ENCODE assay signal across 14 cellular contexts in the genomic region with DNA sequence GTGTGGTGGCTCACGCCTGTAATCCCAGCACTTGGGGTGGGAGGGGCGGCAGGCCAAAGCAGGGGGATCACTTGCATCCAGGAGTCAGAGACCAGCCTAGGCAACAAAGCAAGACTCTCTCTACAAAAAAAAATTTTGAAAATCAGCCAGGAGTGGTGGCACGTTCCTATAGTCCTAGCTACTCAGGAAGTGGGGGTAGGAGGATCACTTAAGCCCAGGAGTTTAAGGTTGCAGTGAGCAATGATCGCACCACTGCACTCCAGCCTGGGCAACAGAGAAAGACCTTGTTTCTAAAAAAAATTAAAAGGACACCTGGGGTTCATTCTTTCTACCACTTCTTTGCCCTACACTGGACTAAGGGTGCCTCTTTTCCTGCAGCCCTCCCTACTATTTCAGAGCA. TPM values are rescaled to one million over a fixed set of nuclear protein-coding genes. Genes with fewer than 3 reads are reported as not detected.
A peak's percentile ranks its signal among the peaks of the same experiment; 100 is the strongest.
DNase-seq lines count a peak whose midpoint lies in the region; ATAC-seq, FAIRE-seq and TF ChIP-seq lines count a peak whose summit lies in the region.
"Had no signal": no experiment of that assay in that cellular context is flagged by ENCODE, and none has a peak within 500 bp of the region (broad histone marks: within the 10 kb centered on the region; RNA-seq: fewer than 3 reads in every experiment).

No MANE protein-coding gene starts in this region.

- no peak overlapping the region for H2BK12ac ChIP-seq in trophoblast cell (ENCODE audit: low read length)

- H3K27ac Mint-ChIP-seq in activated CD8-positive, alpha-beta memory T cell treated with anti-CD3 and anti-CD28 coated beads, Interleukin-2, amount 10 ng/mL, durations not matched to agents 7 days and 5 days, result peak overlapping the region; percentile 54
- peak overlapping the region; percentile 75 for H3K27ac Mint-ChIP-seq in astrocyte (ENCODE audit: unreplicated experiment)

- H3K4me1 Mint-ChIP-seq in activated CD8-positive, alpha-beta memory T cell treated with anti-CD3 and anti-CD28 coated beads, Interleukin-2, amount 10 ng/mL, durations not matched to agents 7 days and 5 days, result peaks cover 12% of the 10 kb centered on the region
- peaks cover 11% of the 10 kb centered on the region for H3K4me1 Mint-ChIP-seq in astrocyte (ENCODE audit: low read depth, unreplicated experiment)

- WGBS in trophoblast cell (ENCODE audit: extremely low coverage, insufficient coverage, insufficient read length), result no CpG with 5 or more reads among the region's 4 CpGs

- H3K9me3 ChIP-seq in astrocyte (ENCODE audit: insufficient read depth, low read depth, low read length) (no peaks in the 10 kb centered on the region), trophoblast cell (ENCODE audit: insufficient read depth, low read depth, low read length) (no peaks in the 10 kb centered on the region)

- H4K8ac ChIP-seq in trophoblast cell (ENCODE audit: low read depth, low read length), result no peak overlapping the region

- H2AK5ac ChIP-seq in trophoblast cell (ENCODE audit: low read length), result no peak overlapping the region

- H2AFZ ChIP-seq in astrocyte (ENCODE audit: low read depth, low read length) (no peak overlapping the region), trophoblast cell (ENCODE audit: insufficient read depth, low read length, poor library complexity) (no peak overlapping the region)

- peaks cover 97% of the 10 kb centered on the region for H3K79me2 ChIP-seq in astrocyte (ENCODE audit: insufficient read depth, low read length)
- H3K79me2 ChIP-seq in trophoblast cell (ENCODE audit: control insufficient read depth, insufficient read depth, low read length, poor library complexity), result peaks cover 14% of the 10 kb centered on the region

- H4K20me1 ChIP-seq in astrocyte (ENCODE audit: insufficient read depth, low read length), result peaks cover 74% of the 10 kb centered on the region

- no peak overlapping the region for H2BK120ac ChIP-seq in trophoblast cell (ENCODE audit: insufficient read depth, low read length, poor library complexity)

- H3K27ac ChIP-seq in astrocyte (ENCODE audit: low read depth, low read length), result no peak overlapping the region
- H3K27ac ChIP-seq in trophoblast cell (ENCODE audit: low read depth, low read length), result no peak overlapping the region

- no peak for ATAC-seq in activated CD8-positive, alpha-beta memory T cell treated with anti-CD3 and anti-CD28 coated beads, Interleukin-2, amount 10 ng/mL, durations not matched to agents 7 days and 5 days
- peak; percentile 57 for ATAC-seq in HG03571 (IDR thresholded peaks at IDR 0.05; ENCODE audit: unreplicated experiment)
- ATAC-seq in HG02610 (IDR thresholded peaks at IDR 0.05; ENCODE audit: unreplicated experiment), result no peak

- H3K18ac ChIP-seq in trophoblast cell (ENCODE audit: low read length), result no peak overlapping the region

- no peak overlapping the region for H3K4me3 Mint-ChIP-seq in activated CD8-positive, alpha-beta memory T cell treated with anti-CD3 and anti-CD28 coated beads, Interleukin-2, amount 10 ng/mL, durations not matched to agents 7 days and 5 days
- no peak overlapping the region for H3K4me3 Mint-ChIP-seq in astrocyte (ENCODE audit: unreplicated experiment)
- H3K4me3 Mint-ChIP-seq: brain had no signal

- no peaks in the 10 kb centered on the region for H3K27me3 Mint-ChIP-seq in activated CD8-positive, alpha-beta memory T cell treated with anti-CD3 and anti-CD28 coated beads, Interleukin-2, amount 10 ng/mL, durations not matched to agents 7 days and 5 days
- H3K27me3 Mint-ChIP-seq in astrocyte (ENCODE audit: low read depth, unreplicated experiment), result no peaks in the 10 kb centered on the region
- H3K27me3 Mint-ChIP-seq: brain had no signal

- peak overlapping the region; percentile 64 for H3K4ac ChIP-seq in trophoblast cell (ENCODE audit: low read depth, low read length)

- no peaks in the 10 kb centered on the region for H3K79me1 ChIP-seq in trophoblast cell (ENCODE audit: low read length)

- no peak overlapping the region for H4K91ac ChIP-seq in trophoblast cell (ENCODE audit: low read depth, low read length)

- H3K4me2 ChIP-seq in astrocyte (ENCODE audit: low read length) (no peak overlapping the region), trophoblast cell (ENCODE audit: low read length) (no peak overlapping the region)

- H3K9ac ChIP-seq in astrocyte (ENCODE audit: low read length), result no peak overlapping the region
- H3K9ac ChIP-seq in trophoblast cell (ENCODE audit: low read length), result no peak overlapping the region

- H3K27me3 ChIP-seq in astrocyte (ENCODE audit: insufficient read depth, low read length) (no peaks in the 10 kb centered on the region), trophoblast cell (ENCODE audit: insufficient read depth, low read length) (no peaks in the 10 kb centered on the region)

- H3K4me1 ChIP-seq in astrocyte (ENCODE audit: insufficient read depth, low read length) (peaks cover 11% of the 10 kb centered on the region), trophoblast cell (ENCODE audit: control insufficient read depth in 1 of 2, insufficient read depth in 2 of 2, low read length in 2 of 2) (peaks cover 4 to 5% of the 10 kb centered on the region in 2 experiments)

- no peak overlapping the region for H3K4me3 ChIP-seq in astrocyte (ENCODE audit: insufficient read depth, low read depth, low read length)
- H3K4me3 ChIP-seq in trophoblast cell (ENCODE audit: low read depth, low read length), result no peak overlapping the region

- H3K36me3 ChIP-seq in astrocyte (ENCODE audit: insufficient read depth, low read length) (peaks cover 7% of the 10 kb centered on the region), trophoblast cell (ENCODE audit: control insufficient read depth in 1 of 2, insufficient read depth in 2 of 2, low read length in 2 of 2) (peaks cover 18 to 26% of the 10 kb centered on the region in 2 experiments)

- no peak overlapping the region for H2BK5ac ChIP-seq in trophoblast cell (ENCODE audit: low read depth, low read length, poor library complexity)

- no peak for DNase-seq in activated CD8-positive, alpha-beta memory T cell treated with anti-CD3 and anti-CD28 coated beads, Interleukin-2, amount 10 ng/mL, durations not matched to agents 7 days and 5 days
- no peak for DNase-seq in activated CD8-positive, alpha-beta memory T cell treated with anti-CD3 and anti-CD28 coated beads, Interleukin-2, amount 50 U/mL, for 4 hours
- DNase-seq in astrocyte (ENCODE audit: low read depth) (no peak), trophoblast cell (no peak), globus pallidus (ENCODE audit: low spot score) (no peak), hypothalamus (lab: John Stamatoyannopoulos, UW) (no peak)
- DNase-seq: activated effector memory CD4-positive, alpha-beta T cell treated with anti-CD3 and anti-CD28 coated beads, Interleukin-2, amount 50 U/mL, for 16 hours; NCI-H1417 treated with DMSO at 0.1 percent for 48 hours; NCI-H510A treated with DMSO at 0.1 percent for 48 hours had no signal

- no peak overlapping the region for H4K12ac ChIP-seq in trophoblast cell (ENCODE audit: low read depth, low read length)

- no peak for FAIRE-seq in astrocyte (lab: Jason Lieb, UNC)
- FAIRE-seq: endometrium, keratinocyte had no signal

- H3K23ac ChIP-seq in trophoblast cell (ENCODE audit: low read length), result no peak overlapping the region

- CTCF ChIA-PET in activated CD8-positive, alpha-beta memory T cell treated with anti-CD3 and anti-CD28 coated beads, Interleukin-2, amount 10 ng/mL, durations not matched to agents 7 days and 5 days (lab: Charles Lee), result interaction anchor here (1.7 to 2.8 kb wide), 2 partner anchors 10 to 79 kb away, joined by 3 to 8 read pairs; no protein-coding TSS in a partner anchor

- TF ChIP-seq CTCF in astrocyte (IDR thresholded peaks at IDR 0.05; ENCODE audit: insufficient read depth, low read depth, low read length), result no peak

- no peaks in the 10 kb centered on the region for H3K9me3 Mint-ChIP-seq in activated CD8-positive, alpha-beta memory T cell treated with anti-CD3 and anti-CD28 coated beads, Interleukin-2, amount 10 ng/mL, durations not matched to agents 7 days and 5 days (ENCODE audit: low read depth)
- no peaks in the 10 kb centered on the region for H3K9me3 Mint-ChIP-seq in astrocyte (ENCODE audit: unreplicated experiment)
- H3K9me3 Mint-ChIP-seq: brain had no signal

- H3K14ac ChIP-seq in trophoblast cell (ENCODE audit: low read length), result no peak overlapping the region

- H3K36me3 Mint-ChIP-seq in activated CD8-positive, alpha-beta memory T cell treated with anti-CD3 and anti-CD28 coated beads, Interleukin-2, amount 10 ng/mL, durations not matched to agents 7 days and 5 days, result peaks cover 20% of the 10 kb centered on the region
- peaks cover 9% of the 10 kb centered on the region for H3K36me3 Mint-ChIP-seq in astrocyte (ENCODE audit: low read depth, unreplicated experiment)

RNA-seq across cellular contexts. Expression of a gene that starts 15.1 kb away (rescaled TPM):
- 10 to 100 TPM; 48.5 to 52.6 TPM for total RNA-seq in activated CD8-positive, alpha-beta memory T cell treated with anti-CD3 and anti-CD28 coated beads, Interleukin-2, amount 10 ng/mL, durations not matched to agents 7 days and 5 days
- total RNA-seq in astrocyte, result 43.0 and 43.2 TPM in 2 replicates
- polyA plus RNA-seq in trophoblast cell (2013), result 32.1 and 32.8 TPM in 2 replicates
